Comparison of ENCODE assay signal across 12 cellular contexts in genomic region chr7:149883049-149883439, GRCh38. TPM values are rescaled to one million over a fixed set of nuclear protein-coding genes. Genes with fewer than 3 reads are reported as not detected.
A peak's percentile ranks its signal among the peaks of the same experiment; 100 is the strongest.
DNase-seq lines count a peak whose midpoint lies in the region; ATAC-seq and TF ChIP-seq lines count a peak whose summit lies in the region.
"Had no signal": no experiment of that assay in that cellular context is flagged by ENCODE, and none has a peak within 500 bp of the region (broad histone marks: within the 10 kb centered on the region; RNA-seq: fewer than 3 reads in every experiment).

No MANE protein-coding gene starts in this region.

- peaks cover 49% of the 10 kb centered on the region for H3K4me1 ChIP-seq in SJCRH30

- H3K27ac ChIP-seq in SJCRH30 (peak overlapping the region; percentile 68), coronary artery (peak overlapping the region in 1 of 2 donors; percentile 11)

- no peaks in the 10 kb centered on the region for H3K9me3 ChIP-seq in SJCRH30 (replicated peaks)
- H3K9me3 ChIP-seq: tibial artery had no signal

- no peaks in the 10 kb centered on the region for H3K36me3 ChIP-seq in SJCRH30

- H3K4me3 ChIP-seq in SJCRH30 (no peak overlapping the region), coronary artery (no peak overlapping the region)
- H3K4me3 ChIP-seq: GM23338, lung had no signal

- TF ChIP-seq CTCF in coronary artery (IDR thresholded peaks at IDR 0.05): no peak

- intact Hi-C loops in sciatic nerve (cut with DNase I): no loop called here

- peak; percentile 10 for DNase-seq in D341Med (ENCODE audit: low spot score)
- DNase-seq in SJCRH30: no peak
- peak; percentile 55 for DNase-seq in coronary artery (ENCODE audit: low spot score)
- peak; percentile 51 for DNase-seq in sciatic nerve (ENCODE audit: low spot score)
- no peak for DNase-seq in NCI-H1436 (lab: John Stamatoyannopoulos, UW)
- DNase-seq in NK-92 (lab: John Stamatoyannopoulos, UW; ENCODE audit: unreplicated experiment): no peak
- no peak for DNase-seq in CD1c-positive myeloid dendritic cell (ENCODE audit: extremely low spot score)
- DNase-seq: NCI-H2107, SW 1271 had no signal

- H3K27me3 ChIP-seq in SJCRH30: no peaks in the 10 kb centered on the region
- H3K27me3 ChIP-seq: tibial artery had no signal

- ATAC-seq in sciatic nerve: no peak

RNA-seq across cellular contexts. Expression of gene ATP6V0E2, which starts 9.3 kb away (rescaled TPM):
- total RNA-seq in SJCRH30 (2014; rRNA removed; shearing (Covaris generic)): 3.4 and 3.6 TPM in 2 replicates
- 34.8 TPM for total RNA-seq in sciatic nerve

RNA-seq across cellular contexts. Expression of gene ZNF862, which starts 44.9 kb away (rescaled TPM):
- total RNA-seq in SJCRH30 (2014; rRNA removed; shearing (Covaris generic)): 1.0 and 2.7 TPM in 2 replicates
- 34.1 TPM for total RNA-seq in sciatic nerve

Comparison
In these comparisons a context has a peak if more than half of its experiments do, and no peak if none do; other contexts are left out.
1. DNase-seq: peak in D341Med (single experiment), coronary artery (single experiment) and sciatic nerve (single experiment); none in SJCRH30 (0 of 2), NCI-H1436 (single experiment), NK-92 (single experiment) and CD1c-positive myeloid dendritic cell (single experiment).